8 cellular contexts compared by ENCODE assay signal in genomic region chr7:128867842-128868623, GRCh38. TPM values are rescaled to one million over a fixed set of nuclear protein-coding genes. Genes with fewer than 3 reads are reported as not detected.
DNase-seq lines count a peak whose midpoint lies in the region; ATAC-seq and TF ChIP-seq lines count a peak whose summit lies in the region.

No MANE protein-coding gene starts in this region.

- H2BK5ac ChIP-seq in neuronal stem cell (ENCODE audit: low read length): no peak overlapping the region

- H3K23ac ChIP-seq in neuronal stem cell (ENCODE audit: low read depth, low read length, poor library complexity): peak overlapping the region; percentile 37

- H2BK15ac ChIP-seq in neuronal stem cell (ENCODE audit: low read length): no peak overlapping the region

- H3K9ac ChIP-seq in neuronal stem cell (ENCODE audit: low read depth, low read length, poor library complexity): no peak overlapping the region

- peaks cover 18% of the 10 kb centered on the region for H3K36me3 Mint-ChIP-seq in T-helper 2 cell treated with Interferon-gamma antibody and Interleukin-4, amounts not matched to agents 5 μg/mL and 100 μg/mL, for 36 hours (ENCODE audit: low read depth)

- no peak overlapping the region for H3K14ac ChIP-seq in neuronal stem cell (ENCODE audit: low read length)

- DNase-seq in T-helper 2 cell treated with Interferon-gamma antibody and Interleukin-4, amounts not matched to agents 5 μg/mL and 100 μg/mL, for 36 hours (ENCODE audit: low spot score): no peak
- no peak for DNase-seq in T-helper 2 cell
- DNase-seq in NCI-H2171 treated with DMSO at 0.1 percent for 48 hours (lab: John Stamatoyannopoulos, UW): peak; percentile 96
- peak; percentile 28 for DNase-seq in brain microvascular endothelial cell
- no peak for DNase-seq in neuronal stem cell (ENCODE audit: low spot score)
- no peak for DNase-seq in middle frontal gyrus (ENCODE audit: extremely low spot score, low spot score)
- DNase-seq in midbrain (lab: John Stamatoyannopoulos, UW): no peak

- peaks cover 21% of the 10 kb centered on the region for H3K27me3 Mint-ChIP-seq in T-helper 2 cell treated with Interferon-gamma antibody and Interleukin-4, amounts not matched to agents 5 μg/mL and 100 μg/mL, for 36 hours (ENCODE audit: low read depth)

- in situ Hi-C loops in brain microvascular endothelial cell (cut with HindIII; ENCODE audit: low pct_ligation_motif_present, low sequenced_read_pairs): no loop called here

- no peak overlapping the region for H4K8ac ChIP-seq in neuronal stem cell (ENCODE audit: low read depth, low read length)

- H2AK5ac ChIP-seq in neuronal stem cell (ENCODE audit: low read depth, low read length): no peak overlapping the region

- no peak overlapping the region for H3K27ac ChIP-seq in brain microvascular endothelial cell
- H3K27ac ChIP-seq in neuronal stem cell (replicated peaks; ENCODE audit: low read length): no peak overlapping the region

- no peak overlapping the region for H3K18ac ChIP-seq in neuronal stem cell (ENCODE audit: low read length)

- H2AFZ ChIP-seq in neuronal stem cell (ENCODE audit: low read length): no peak overlapping the region

- no peak overlapping the region for H3K4me2 ChIP-seq in neuronal stem cell (ENCODE audit: insufficient read depth, low read length, poor library complexity, severe bottlenecking)

- H4K91ac ChIP-seq in neuronal stem cell (ENCODE audit: low read depth, low read length, poor library complexity): no peak overlapping the region

- ATAC-seq in activated CD4-positive, CD25-positive, alpha-beta regulatory T cell treated with anti-CD3 and anti-CD28 coated beads, Interleukin-2, amount 50 U/mL, for 24 hours: no peak

- no peak for TF ChIP-seq CTCF in brain microvascular endothelial cell (IDR thresholded peaks at IDR 0.05; ENCODE audit: low read depth, low read length, missing control alignments)

- no peak overlapping the region for H2BK12ac ChIP-seq in neuronal stem cell (ENCODE audit: low read length)

- H3K9me3 ChIP-seq in neuronal stem cell (replicated peaks in 1 of 2; ENCODE audit: control insufficient read depth in 2 of 2, insufficient read depth in 1 of 2, low read depth in 1 of 2, low read length in 2 of 2): no peaks in the 10 kb centered on the region

- H2BK120ac ChIP-seq in neuronal stem cell (ENCODE audit: low read depth, low read length): no peak overlapping the region

- H3K4ac ChIP-seq in neuronal stem cell (ENCODE audit: low read length): no peak overlapping the region

- no peaks in the 10 kb centered on the region for H3K9me3 Mint-ChIP-seq in T-helper 2 cell treated with Interferon-gamma antibody and Interleukin-4, amounts not matched to agents 5 μg/mL and 100 μg/mL, for 36 hours

- H3K4me3 Mint-ChIP-seq in T-helper 2 cell treated with Interferon-gamma antibody and Interleukin-4, amounts not matched to agents 5 μg/mL and 100 μg/mL, for 36 hours: peak overlapping the region; percentile 9

- H3K4me3 ChIP-seq in brain microvascular endothelial cell (ENCODE audit: low read depth, low read length): no peak overlapping the region
- H3K4me3 ChIP-seq in neuronal stem cell (ENCODE audit: low read length in 2 of 2): no peak overlapping the region

- H3K4me1 ChIP-seq in neuronal stem cell (ENCODE audit: control insufficient read depth in 2 of 2, insufficient read depth in 1 of 2, low read depth in 1 of 2, low read length in 2 of 2): peaks cover 3 to 14% of the 10 kb centered on the region in 2 donors

- no peak overlapping the region for H3K27ac Mint-ChIP-seq in T-helper 2 cell treated with Interferon-gamma antibody and Interleukin-4, amounts not matched to agents 5 μg/mL and 100 μg/mL, for 36 hours

- no peaks in the 10 kb centered on the region for H3K79me1 ChIP-seq in neuronal stem cell (ENCODE audit: low read depth, low read length)

- H3K4me1 Mint-ChIP-seq in T-helper 2 cell treated with Interferon-gamma antibody and Interleukin-4, amounts not matched to agents 5 μg/mL and 100 μg/mL, for 36 hours (ENCODE audit: low read depth): peaks cover 5% of the 10 kb centered on the region

- H3K36me3 ChIP-seq in brain microvascular endothelial cell (replicated peaks) (peaks cover 11% of the 10 kb centered on the region), neuronal stem cell (replicated peaks in 1 of 2; ENCODE audit: control insufficient read depth in 2 of 2, insufficient read depth in 2 of 2, low read length in 2 of 2) (peaks cover 14 to 15% of the 10 kb centered on the region in 2 donors)

- H3K27me3 ChIP-seq in brain microvascular endothelial cell (replicated peaks) (peaks cover 4% of the 10 kb centered on the region), neuronal stem cell (ENCODE audit: control insufficient read depth in 3 of 3, insufficient read depth in 3 of 3, low read depth in 1 of 3, low read length in 3 of 3) (peaks cover 0 to 40% (median 26%) of the 10 kb centered on the region in 3 experiments)

- WGBS in neuronal stem cell (ENCODE audit: extremely low coverage in 2 of 2, insufficient read length in 2 of 2, insufficient replicate concordance in 1 of 2), 2 donors: no CpG with 5 or more reads among the region's 11 CpGs

RNA-seq across cellular contexts. Expression of gene ATP6V1F, which starts 5.4 kb away (rescaled TPM):
- polyA plus RNA-seq in neuronal stem cell (2013, experiment 1 of 2): 216 TPM
- polyA plus RNA-seq in neuronal stem cell (2013, experiment 2 of 2): 208 TPM

RNA-seq across cellular contexts. Expression of gene FLNC, which starts 37.8 kb away (rescaled TPM):
- 17.5 TPM for polyA plus RNA-seq in neuronal stem cell (2013, experiment 1 of 2)
- polyA plus RNA-seq in neuronal stem cell (2013, experiment 2 of 2): 17.4 TPM

RNA-seq across cellular contexts. Expression of gene KCP, which starts 42.5 kb away (rescaled TPM):
- polyA plus RNA-seq in neuronal stem cell (2013, experiment 1 of 2): 1.0 TPM
- polyA plus RNA-seq in neuronal stem cell (2013, experiment 2 of 2): 1.1 TPM

Comparison
In these comparisons a context has a peak if more than half of its experiments do, and no peak if none do; other contexts are left out.
1. DNase-seq: peak in NCI-H2171 treated with DMSO at 0.1 percent for 48 hours (single experiment) and brain microvascular endothelial cell (single experiment); none in T-helper 2 cell treated with Interferon-gamma antibody and Interleukin-4, amounts not matched to agents 5 μg/mL and 100 μg/mL, for 36 hours (single experiment), T-helper 2 cell (0 of 5), neuronal stem cell (single experiment), middle frontal gyrus (single experiment) and midbrain (single experiment).